Comparison of ENCODE assay signal across 14 cellular contexts in genomic region chr21:14541840-14542495, GRCh38. TPM values are rescaled to one million over a fixed set of nuclear protein-coding genes. Genes with fewer than 3 reads are reported as not detected.
DNase-seq lines count a peak whose midpoint lies in the region; ATAC-seq, FAIRE-seq and TF ChIP-seq lines count a peak whose summit lies in the region.
"Had no signal": no experiment of that assay in that cellular context is flagged by ENCODE, and none has a peak within 500 bp of the region (broad histone marks: within the 10 kb centered on the region; RNA-seq: fewer than 3 reads in every experiment).

No MANE protein-coding gene starts in this region.

- 25% methylated on average over 8 of the region's 8 CpGs for WGBS in thymus
- 2% methylated on average over 8 of the region's 8 CpGs for WGBS in SK-N-SH (ENCODE audit: low lambda C conversion rate)

- H3K36me3 Mint-ChIP-seq in dendritic cell treated with granulocyte-macrophage colony-stimulating factor and Interleukin-4, amounts not matched to agents 40 ng/mL and 50 ng/mL, for 4 days (ENCODE audit: low read depth) = peaks cover 59% of the 10 kb centered on the region

- H3K4me3 Mint-ChIP-seq in dendritic cell treated with granulocyte-macrophage colony-stimulating factor and Interleukin-4, amounts not matched to agents 40 ng/mL and 50 ng/mL, for 4 days = peak overlapping the region; percentile 86

- peaks cover 35% of the 10 kb centered on the region for H3K4me1 Mint-ChIP-seq in dendritic cell treated with granulocyte-macrophage colony-stimulating factor and Interleukin-4, amounts not matched to agents 40 ng/mL and 50 ng/mL, for 4 days (ENCODE audit: low read depth)

- peaks cover 14% of the 10 kb centered on the region for H3K9me3 Mint-ChIP-seq in dendritic cell treated with granulocyte-macrophage colony-stimulating factor and Interleukin-4, amounts not matched to agents 40 ng/mL and 50 ng/mL, for 4 days

- no peak for TF ChIP-seq EP300 in SK-N-SH (IDR thresholded peaks at IDR 0.05; ENCODE audit: borderline replicate concordance in 1 of 2, low read depth in 1 of 2, low read length in 1 of 2)

- intact Hi-C loops in left ventricle myocardium superior (cut with micrococcal nuclease) (no loop called here), left ventricle myocardium inferior (cut with micrococcal nuclease) (no loop called here), OCI-LY7 (cut with micrococcal nuclease; ENCODE audit: unreplicated experiment) (no loop called here), kidney (cut with DNase I) (no loop called here)
- intact Hi-C loops in dendritic cell treated with granulocyte-macrophage colony-stimulating factor and Interleukin-4, amounts not matched to agents 40 ng/mL and 50 ng/mL, for 4 days (cut with micrococcal nuclease) = no loop called here

- no peak for TF ChIP-seq RAD21 in SK-N-SH (IDR thresholded peaks at IDR 0.05; ENCODE audit: low read length)

- no peak for TF ChIP-seq CTCF in left ventricle myocardium inferior (IDR thresholded peaks at IDR 0.05; ENCODE audit: borderline replicate concordance)
- TF ChIP-seq CTCF in OCI-LY7 (conservative IDR thresholded peaks at IDR 0.05; ENCODE audit: low read length) = no peak
- no peak for TF ChIP-seq CTCF in kidney (IDR thresholded peaks at IDR 0.05; ENCODE audit: borderline replicate concordance, extremely low read depth, insufficient read depth)
- TF ChIP-seq CTCF in SK-N-SH (IDR thresholded peaks at IDR 0.05) = no peak

- H3K27me3 Mint-ChIP-seq in dendritic cell treated with granulocyte-macrophage colony-stimulating factor and Interleukin-4, amounts not matched to agents 40 ng/mL and 50 ng/mL, for 4 days = no peaks in the 10 kb centered on the region

- H3F3A ChIP-seq in SK-N-SH (replicated peaks; ENCODE audit: insufficient read depth) = no peaks in the 10 kb centered on the region

- no peak overlapping the region for H3K27ac ChIP-seq in left ventricle myocardium inferior (replicated peaks)
- H3K27ac ChIP-seq in OCI-LY7 (ENCODE audit: low read depth, low read length, poor library complexity, severe bottlenecking) = no peak overlapping the region
- H3K27ac ChIP-seq in thymus (ENCODE audit: low read depth) = peak overlapping the region; percentile 10
- H3K27ac ChIP-seq in kidney (ENCODE audit: low read depth in 2 of 2, low read length in 2 of 2) = no peak overlapping the region
- no peak overlapping the region for H3K27ac ChIP-seq in SK-N-SH (ENCODE audit: low read depth in 2 of 2, low read length in 1 of 2)
- H3K27ac ChIP-seq: brain microvascular endothelial cell, parathyroid adenoma had no signal

- POLR2A ChIA-PET in OCI-LY7 (lab: Charles Lee) = interaction anchor here (0.7 to 2.9 kb wide), 11 partner anchors 8 to 221 kb away, joined by 3 to 11 read pairs (median 3); no protein-coding TSS in a partner anchor
- POLR2A ChIA-PET in SK-N-SH (lab: Yijun Ruan, JAX) = no interaction called here

- no peaks in the 10 kb centered on the region for H3K79me2 ChIP-seq in OCI-LY7 (ENCODE audit: insufficient read depth, low read depth, low read length)
- H3K79me2 ChIP-seq in SK-N-SH (ENCODE audit: insufficient read depth) = no peaks in the 10 kb centered on the region
- H3K79me2 ChIP-seq: parathyroid adenoma had no signal

- H2AFZ ChIP-seq in OCI-LY7 (ENCODE audit: low read length) = peak overlapping the region; percentile 20; the same call in 1 of the 2 replicates
- no peak overlapping the region for H2AFZ ChIP-seq in SK-N-SH (ENCODE audit: low read depth)
- H2AFZ ChIP-seq: parathyroid adenoma had no signal

- no TSS peak for BruUV-seq in OCI-LY7 (replicated peaks; lab: Mats Ljungman, UMichigan)

- ATAC-seq in left ventricle myocardium superior (peak; percentile 39), GM19351 (IDR thresholded peaks at IDR 0.05; ENCODE audit: unreplicated experiment) (no peak)

- CTCF ChIA-PET in OCI-LY7 (lab: Charles Lee; ENCODE audit: unreplicated experiment) = no interaction called here
- CTCF ChIA-PET in SK-N-SH (lab: Yijun Ruan, JAX) = no interaction called here

- no peaks in the 10 kb centered on the region for H3K9me2 ChIP-seq in OCI-LY7 (ENCODE audit: insufficient read depth, low read length)
- no peaks in the 10 kb centered on the region for H3K9me2 ChIP-seq in SK-N-SH

- FAIRE-seq in kidney (lab: Jason Lieb, UNC) = no peak
- FAIRE-seq: D721Med had no signal

- H3K9ac ChIP-seq in kidney (ENCODE audit: low read length in 2 of 2) (no peak overlapping the region), SK-N-SH (no peak overlapping the region)
- H3K9ac ChIP-seq: parathyroid adenoma had no signal

- H4K20me1 ChIP-seq in OCI-LY7 (ENCODE audit: insufficient read depth, low read length) (no peaks in the 10 kb centered on the region), SK-N-SH (ENCODE audit: insufficient read depth) (no peaks in the 10 kb centered on the region)

- no peaks in the 10 kb centered on the region for H3K4me1 ChIP-seq in left ventricle myocardium inferior
- H3K4me1 ChIP-seq in OCI-LY7 (ENCODE audit: insufficient read depth, low read length, poor library complexity, severe bottlenecking) = no peaks in the 10 kb centered on the region
- H3K4me1 ChIP-seq in thymus (ENCODE audit: control insufficient read depth, insufficient read depth, low read length) = no peaks in the 10 kb centered on the region
- no peaks in the 10 kb centered on the region for H3K4me1 ChIP-seq in kidney (ENCODE audit: control insufficient read depth in 1 of 2, insufficient read depth in 1 of 2, low read depth in 1 of 2, low read length in 2 of 2)
- no peaks in the 10 kb centered on the region for H3K4me1 ChIP-seq in SK-N-SH (ENCODE audit: control insufficient read depth in 1 of 2, insufficient read depth in 2 of 2, low read depth in 1 of 2, low read length in 1 of 2)
- H3K4me1 ChIP-seq: parathyroid adenoma had no signal

- H3K4me3 ChIP-seq in left ventricle myocardium inferior = no peak overlapping the region
- H3K4me3 ChIP-seq in OCI-LY7 (ENCODE audit: low read depth, low read length, poor library complexity, severe bottlenecking) = no peak overlapping the region
- H3K4me3 ChIP-seq in thymus (ENCODE audit: low read length) = peak overlapping the region; percentile 40
- H3K4me3 ChIP-seq in kidney (ENCODE audit: low read length in 2 of 2) = no peak overlapping the region
- H3K4me3 ChIP-seq in SK-N-SH (ENCODE audit: low read depth in 2 of 2, low read length in 1 of 2) = no peak overlapping the region

- H3K36me3 ChIP-seq in left ventricle myocardium inferior = no peaks in the 10 kb centered on the region
- no peaks in the 10 kb centered on the region for H3K36me3 ChIP-seq in OCI-LY7 (ENCODE audit: insufficient read depth, low read length)
- no peaks in the 10 kb centered on the region for H3K36me3 ChIP-seq in thymus (ENCODE audit: control insufficient read depth, insufficient read depth)
- H3K36me3 ChIP-seq in kidney (ENCODE audit: control insufficient read depth in 1 of 2, insufficient read depth in 2 of 2, low read length in 2 of 2) = no peaks in the 10 kb centered on the region
- H3K36me3 ChIP-seq in SK-N-SH (replicated peaks in 1 of 2; ENCODE audit: control insufficient read depth in 1 of 2, insufficient read depth in 2 of 2, low read length in 1 of 2) = no peaks in the 10 kb centered on the region
- H3K36me3 ChIP-seq: brain microvascular endothelial cell, heart right ventricle had no signal

- DNase-seq in left ventricle myocardium superior (peak; percentile 29), left ventricle myocardium inferior (no peak), OCI-LY7 (ENCODE audit: low spot score) (no peak), kidney (no peak), SK-N-SH (no peak)
- DNase-seq: brain microvascular endothelial cell, heart right ventricle, NCI-H2029 treated with DMSO at 0.1 percent for 48 hours, T-helper 9 cell had no signal

- H3K4me2 ChIP-seq in OCI-LY7 (ENCODE audit: low read length) (peak overlapping the region; percentile 3; the same call in 1 of the 2 replicates), SK-N-SH (no peak overlapping the region)

- H3K27me3 ChIP-seq in left ventricle myocardium inferior (ENCODE audit: low read depth) (no peaks in the 10 kb centered on the region), thymus (ENCODE audit: control insufficient read depth, insufficient read depth) (no peaks in the 10 kb centered on the region), SK-N-SH (ENCODE audit: insufficient read depth) (no peaks in the 10 kb centered on the region)
- H3K27me3 ChIP-seq: brain microvascular endothelial cell, heart right ventricle had no signal

- peaks cover 7% of the 10 kb centered on the region for H3K9me3 ChIP-seq in left ventricle myocardium inferior (replicated peaks)
- H3K9me3 ChIP-seq in OCI-LY7 (ENCODE audit: low read length) = no peaks in the 10 kb centered on the region
- H3K9me3 ChIP-seq in thymus (ENCODE audit: control insufficient read depth) = no peaks in the 10 kb centered on the region
- no peaks in the 10 kb centered on the region for H3K9me3 ChIP-seq in kidney (ENCODE audit: control insufficient read depth in 1 of 2, low read length in 2 of 2)
- H3K9me3 ChIP-seq in SK-N-SH = peaks cover 3% of the 10 kb centered on the region; the same call in 1 of the 2 replicates
- H3K9me3 ChIP-seq: heart right ventricle had no signal

- peak overlapping the region; percentile 80 for H3K27ac Mint-ChIP-seq in dendritic cell treated with granulocyte-macrophage colony-stimulating factor and Interleukin-4, amounts not matched to agents 40 ng/mL and 50 ng/mL, for 4 days

TF ChIP-seq in SK-N-SH, 30 proteins besides CTCF, POLR2A, EP300 and RAD21 (continues in another document):
- TF ChIP-seq NRF1 (IDR thresholded peaks at IDR 0.05; ENCODE audit: low read depth, low read length) (no peak), SMC3 (IDR thresholded peaks at IDR 0.05; ENCODE audit: low read depth, low read length) (no peak), MAX (IDR thresholded peaks at IDR 0.05; ENCODE audit: low read depth) (no peak)

RNA-seq across cellular contexts. Expression of gene SAMSN1, which starts 4.1 kb away (rescaled TPM):
- total RNA-seq in left ventricle myocardium superior (1.7 TPM), left ventricle myocardium inferior (1.0 TPM), OCI-LY7 (2022) (2.8 and 4.1 TPM in 2 replicates), kidney (10.4 TPM)
- total RNA-seq in OCI-LY7 (2014; rRNA removed; shearing (Covaris generic)) = not detected in 2 replicates
- polyA plus RNA-seq in thymus (40.4 TPM), kidney (ENCODE audit: insufficient read depth, low read depth, low replicate concordance) (1.4 TPM), SK-N-SH (2012; rRNA removed) (not detected in 2 replicates)
- not detected in 2 replicates for polyA plus RNA-seq in SK-N-SH (2012; cell fraction: cytosol; rRNA removed)
- not detected in 2 replicates for polyA plus RNA-seq in SK-N-SH (2012; cell fraction: nucleus; rRNA removed)
